9 cellular contexts compared by ENCODE assay signal in the genomic region with DNA sequence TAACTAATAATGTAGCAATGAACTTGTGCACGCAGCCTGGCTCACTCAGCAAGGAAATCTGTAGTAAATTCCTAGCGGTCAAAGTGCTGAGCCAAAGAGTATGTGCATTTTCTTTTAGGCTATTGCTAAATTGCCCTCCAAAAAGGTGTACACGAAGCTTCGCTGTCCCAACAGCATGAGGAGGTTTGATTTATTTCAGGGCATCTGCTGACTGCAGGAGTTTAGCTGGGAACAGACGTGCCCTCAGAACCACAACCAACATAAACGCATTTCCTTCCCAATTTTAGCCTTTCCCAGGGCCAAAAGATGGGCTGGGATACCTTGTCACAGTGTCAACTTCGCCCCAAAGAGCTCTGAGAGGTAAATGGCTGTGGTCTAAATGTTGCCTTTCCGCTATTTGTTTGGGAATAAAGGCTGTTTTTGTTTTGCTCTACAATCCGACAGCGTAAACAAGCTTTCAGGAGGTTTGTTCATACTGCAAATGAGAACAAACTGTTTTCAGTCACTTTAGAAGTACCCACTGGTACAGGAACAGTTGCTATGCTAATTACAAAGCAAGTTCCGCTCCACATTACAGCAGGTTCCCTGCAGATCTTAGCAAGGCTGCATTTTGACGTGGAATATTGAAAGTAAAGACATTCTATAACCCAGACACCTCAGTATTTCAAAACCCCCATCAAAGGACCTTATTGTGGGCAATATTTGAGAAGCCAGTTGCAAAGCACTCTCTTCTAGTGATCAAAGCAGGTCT. TPM values are rescaled to one million over a fixed set of nuclear protein-coding genes. Genes with fewer than 3 reads are reported as not detected.
A peak's percentile ranks its signal among the peaks of the same experiment; 100 is the strongest.
DNase-seq lines count a peak whose midpoint lies in the region; ATAC-seq and TF ChIP-seq lines count a peak whose summit lies in the region.
"Had no signal": no experiment of that assay in that cellular context is flagged by ENCODE, and none has a peak within 500 bp of the region (broad histone marks: within the 10 kb centered on the region; RNA-seq: fewer than 3 reads in every experiment).

No MANE protein-coding gene starts in this region.

- H3K4me3 ChIP-seq in breast epithelium: no peak overlapping the region
- no peak overlapping the region for H3K4me3 ChIP-seq in mammary epithelial cell (replicated peaks in 1 of 3; ENCODE audit: insufficient read depth in 1 of 3, low read depth in 2 of 3, low read length in 3 of 3)

- TF ChIP-seq POLR2A in breast epithelium (IDR thresholded peaks at IDR 0.05): no peak

- no peaks in the 10 kb centered on the region for H4K20me1 ChIP-seq in mammary epithelial cell (ENCODE audit: insufficient read depth, low read length)

- TF ChIP-seq CTCF in breast epithelium (IDR thresholded peaks at IDR 0.05): no peak
- TF ChIP-seq CTCF in mammary epithelial cell (conservative IDR thresholded peaks at IDR 0.05 in 1 of 2, IDR thresholded peaks at IDR 0.05 in 1 of 2; ENCODE audit: extremely low read depth in 1 of 2, insufficient read depth in 1 of 2, low read depth in 1 of 2, low read length in 2 of 2): no peak
- no peak for TF ChIP-seq CTCF in type B pancreatic cell (conservative IDR thresholded peaks at IDR 0.05)

- no peak for DNase-seq in breast epithelium (ENCODE audit: low spot score in 2 of 2)
- no peak for DNase-seq in mammary epithelial cell
- no peak for DNase-seq in activated naive CD4-positive, alpha-beta T cell treated with anti-CD3 and anti-CD28 coated beads, Interleukin-2, amount 50 U/mL, for 72 hours (ENCODE audit: low spot score in 2 of 2)
- DNase-seq in midbrain (lab: John Stamatoyannopoulos, UW): peak; percentile 70
- DNase-seq in type B pancreatic cell (ENCODE audit: extremely low spot score, unreplicated experiment): no peak
- DNase-seq in DMS 273 treated with DMSO at 0.1 percent for 48 hours (lab: John Stamatoyannopoulos, UW): no peak
- DNase-seq in DMS79 treated with DMSO at 0.1 percent for 48 hours (lab: John Stamatoyannopoulos, UW): no peak
- DNase-seq: WERI-Rb-1 had no signal

- ATAC-seq in activated naive CD4-positive, alpha-beta T cell treated with anti-CD3 and anti-CD28 coated beads, Interleukin-2, amount 50 U/mL, for 72 hours: peak; percentile 68 to 95
- no peak for ATAC-seq in GM19035 (IDR thresholded peaks at IDR 0.05; ENCODE audit: unreplicated experiment)

- in situ Hi-C loops in mammary epithelial cell (cut with MboI; ENCODE audit: low sequenced_read_pairs in 2 of 2): no loop called here

- H3K9me3 ChIP-seq in breast epithelium: no peaks in the 10 kb centered on the region
- H3K9me3 ChIP-seq in mammary epithelial cell (replicated peaks; ENCODE audit: insufficient read depth, low read length): no peaks in the 10 kb centered on the region

- H3K27me3 Mint-ChIP-seq in type B pancreatic cell: no peaks in the 10 kb centered on the region

- peaks cover 8 to 14% of the 10 kb centered on the region in 2 donors for H3K4me1 ChIP-seq in breast epithelium
- peaks cover 27% of the 10 kb centered on the region for H3K4me1 ChIP-seq in mammary epithelial cell (ENCODE audit: insufficient read depth, low read length)

- H3K79me2 ChIP-seq in mammary epithelial cell (ENCODE audit: insufficient read depth, low read length): no peaks in the 10 kb centered on the region

- H3K36me3 ChIP-seq in breast epithelium (no peaks in the 10 kb centered on the region), mammary epithelial cell (ENCODE audit: insufficient read depth, low read length) (no peaks in the 10 kb centered on the region)
- H3K36me3 ChIP-seq: WERI-Rb-1 had no signal

- H3K9ac ChIP-seq in mammary epithelial cell (ENCODE audit: insufficient read depth, low read length): no peak overlapping the region

- CTCF ChIA-PET in mammary epithelial cell (lab: Charles Lee; ENCODE audit: low non-redundant PET): no interaction called here

- BruUV-seq in mammary epithelial cell (replicated peaks; lab: Mats Ljungman, UMichigan): no TSS peak

- H3K27ac Mint-ChIP-seq in activated naive CD4-positive, alpha-beta T cell treated with anti-CD3 and anti-CD28 coated beads, Interleukin-2, amount 50 U/mL, for 72 hours: peak overlapping the region; percentile 84 to 92
- peak overlapping the region; percentile 6 for H3K27ac Mint-ChIP-seq in type B pancreatic cell

- dilution Hi-C loops in mammary epithelial cell (cut with HindIII; ENCODE audit: low sequenced_read_pairs): loop anchor here (5.0 kb wide), 1 partner anchor 81 kb away; no protein-coding TSS in a partner anchor

- no peak overlapping the region for H2AFZ ChIP-seq in mammary epithelial cell (ENCODE audit: low read depth, low read length)

- H3K4me3 Mint-ChIP-seq in type B pancreatic cell: no peak overlapping the region

- H3K4me2 ChIP-seq in mammary epithelial cell (ENCODE audit: insufficient read depth, low read depth, low read length): no peak overlapping the region

- H3K27ac ChIP-seq in breast epithelium (peak overlapping the region; percentile 76 to 89), mammary epithelial cell (ENCODE audit: insufficient read depth, low read depth, low read length) (no peak overlapping the region)
- H3K27ac ChIP-seq: WERI-Rb-1 had no signal

- WGBS in mammary epithelial cell (ENCODE audit: low coverage, missing lambda C conversion rate): 93% methylated on average over 12 of the region's 12 CpGs

- intact Hi-C loops in breast epithelium (cut with DNase I; ENCODE audit: low total_unique reads) (no loop called here), mammary epithelial cell (cut with micrococcal nuclease) (no loop called here)

- H3K36me3 Mint-ChIP-seq in activated naive CD4-positive, alpha-beta T cell treated with anti-CD3 and anti-CD28 coated beads, Interleukin-2, amount 50 U/mL, for 72 hours: peaks cover 31 to 34% of the 10 kb centered on the region in 2 donors
- no peaks in the 10 kb centered on the region for H3K36me3 Mint-ChIP-seq in type B pancreatic cell

- H3K27me3 ChIP-seq in breast epithelium (no peaks in the 10 kb centered on the region), mammary epithelial cell (ENCODE audit: insufficient read depth, low read length) (no peaks in the 10 kb centered on the region)

- no peaks in the 10 kb centered on the region for H3K9me3 Mint-ChIP-seq in activated naive CD4-positive, alpha-beta T cell treated with anti-CD3 and anti-CD28 coated beads, Interleukin-2, amount 50 U/mL, for 72 hours
- no peaks in the 10 kb centered on the region for H3K9me3 Mint-ChIP-seq in type B pancreatic cell

- peaks cover 24% of the 10 kb centered on the region for H3K4me1 Mint-ChIP-seq in type B pancreatic cell (ENCODE audit: unreplicated experiment)

RNA-seq across cellular contexts. Expression of a gene that starts 16.7 kb away (rescaled TPM):
- total RNA-seq in breast epithelium: 10 to 100 TPM; 33.4 to 58.7 (median 34.7) TPM
- total RNA-seq in mammary epithelial cell: 10 to 100 TPM; 39.9 to 77.8 TPM
- 26.5 TPM for polyA plus RNA-seq in mammary epithelial cell
- 31.0 TPM for polyA minus RNA-seq in mammary epithelial cell
- total RNA-seq in activated naive CD4-positive, alpha-beta T cell treated with anti-CD3 and anti-CD28 coated beads, Interleukin-2, amount 50 U/mL, for 72 hours: 100 to 1,000 TPM in 1 of 2 donors, 10 to 100 TPM in 1; 54.5 to 126 TPM
- 47.0 and 82.1 TPM in 2 replicates for total RNA-seq in type B pancreatic cell (ENCODE audit: low replicate concordance)

RNA-seq across cellular contexts. Expression of a gene that starts 37.0 kb away (rescaled TPM):
- total RNA-seq in breast epithelium (under 1 TPM in 2 of 3 donors, not detected in 1; under 0.01 to 0.29 TPM), mammary epithelial cell (under 1 TPM in 1 of 2 donors, not detected in 1; under 0.01 TPM), type B pancreatic cell (ENCODE audit: low replicate concordance) (0.31 TPM in 1 of 2 replicates, not detected in the other)
- not detected for polyA plus RNA-seq in mammary epithelial cell
- not detected for polyA minus RNA-seq in mammary epithelial cell
- under 1 TPM; 0.45 to 0.68 TPM for total RNA-seq in activated naive CD4-positive, alpha-beta T cell treated with anti-CD3 and anti-CD28 coated beads, Interleukin-2, amount 50 U/mL, for 72 hours
